Comparison of ENCODE assay signal across 8 cellular contexts in genomic region chr11:78350646-78351165, GRCh38.
DNase-seq lines count a peak whose midpoint lies in the region; ATAC-seq lines count a peak whose summit lies in the region.

No MANE protein-coding gene starts in this region.

- H3K9me3 Mint-ChIP-seq in activated CD8-positive, alpha-beta memory T cell treated with anti-CD3 and anti-CD28 coated beads, Interleukin-2, amount 10 ng/mL, durations not matched to agents 7 days and 5 days (ENCODE audit: low read depth): no peaks in the 10 kb centered on the region

- no peaks in the 10 kb centered on the region for H3K27me3 ChIP-seq in subcutaneous abdominal adipose tissue (ENCODE audit: control insufficient read depth in 5 of 5, insufficient read depth in 4 of 5, low read length in 5 of 5)

- peak overlapping the region; percentile 4 for H3K4me3 Mint-ChIP-seq in activated CD8-positive, alpha-beta memory T cell treated with anti-CD3 and anti-CD28 coated beads, Interleukin-2, amount 10 ng/mL, durations not matched to agents 7 days and 5 days

- CTCF ChIA-PET in activated CD8-positive, alpha-beta memory T cell treated with anti-CD3 and anti-CD28 coated beads, Interleukin-2, amount 10 ng/mL, durations not matched to agents 7 days and 5 days (lab: Charles Lee): interaction anchor here (1.5 to 1.7 kb wide), 2 partner anchors 10 to 14 kb away, joined by 3 to 4 read pairs; no protein-coding TSS in a partner anchor

- no peak for ATAC-seq in activated CD8-positive, alpha-beta memory T cell treated with anti-CD3 and anti-CD28 coated beads, Interleukin-2, amount 10 ng/mL, durations not matched to agents 7 days and 5 days
- ATAC-seq in GM21737 (IDR thresholded peaks at IDR 0.05; ENCODE audit: unreplicated experiment): no peak

- H3K36me3 ChIP-seq in subcutaneous abdominal adipose tissue (ENCODE audit: control insufficient read depth in 5 of 5, insufficient read depth in 5 of 5, low read length in 5 of 5): no peaks in the 10 kb centered on the region

- peak overlapping the region in 3 of 5 donors; percentile 5 to 43 (median 40) for H3K4me3 ChIP-seq in subcutaneous abdominal adipose tissue (ENCODE audit: low read depth in 1 of 5, low read length in 5 of 5)

- H3K4me1 ChIP-seq in subcutaneous abdominal adipose tissue (ENCODE audit: control insufficient read depth in 5 of 5, insufficient read depth in 5 of 5, low read length in 5 of 5): peaks cover 12 to 62% (median 49%) of the 10 kb centered on the region in 5 donors

- H3K36me3 Mint-ChIP-seq in activated CD8-positive, alpha-beta memory T cell treated with anti-CD3 and anti-CD28 coated beads, Interleukin-2, amount 10 ng/mL, durations not matched to agents 7 days and 5 days: peaks cover 18% of the 10 kb centered on the region

- peak overlapping the region in 4 of 5 donors; percentile 47 to 82 (median 62) for H3K9ac ChIP-seq in subcutaneous abdominal adipose tissue (ENCODE audit: low read length in 5 of 5)

- peak overlapping the region; percentile 90 for H3K27ac Mint-ChIP-seq in activated CD8-positive, alpha-beta memory T cell treated with anti-CD3 and anti-CD28 coated beads, Interleukin-2, amount 10 ng/mL, durations not matched to agents 7 days and 5 days

- no peak for DNase-seq in activated CD8-positive, alpha-beta memory T cell treated with anti-CD3 and anti-CD28 coated beads, Interleukin-2, amount 10 ng/mL, durations not matched to agents 7 days and 5 days
- no peak for DNase-seq in activated CD8-positive, alpha-beta memory T cell treated with anti-CD3 and anti-CD28 coated beads, Interleukin-2, amount 50 U/mL, for 4 hours
- DNase-seq in amniotic epithelial cell (ENCODE audit: low read depth) (peak; percentile 27), islet precursor cell (peak; percentile 75), COR-L47 (lab: John Stamatoyannopoulos, UW) (no peak)
- DNase-seq in stimulated activated CD4-positive, alpha-beta T cell treated with anti-CD3 and anti-CD28 coated beads, Interleukin-2, amount 100 ng/mL, for 48 hours: no peak

- H3K4me1 Mint-ChIP-seq in activated CD8-positive, alpha-beta memory T cell treated with anti-CD3 and anti-CD28 coated beads, Interleukin-2, amount 10 ng/mL, durations not matched to agents 7 days and 5 days: peaks cover 51% of the 10 kb centered on the region

- H3K27ac ChIP-seq in subcutaneous abdominal adipose tissue (ENCODE audit: low read depth, low read length): peak overlapping the region; percentile 92

- no peaks in the 10 kb centered on the region for H3K27me3 Mint-ChIP-seq in activated CD8-positive, alpha-beta memory T cell treated with anti-CD3 and anti-CD28 coated beads, Interleukin-2, amount 10 ng/mL, durations not matched to agents 7 days and 5 days

- H3K9me3 ChIP-seq in subcutaneous abdominal adipose tissue (ENCODE audit: control insufficient read depth in 5 of 5, low read length in 5 of 5): no peaks in the 10 kb centered on the region

Comparison
In these comparisons a context has a peak if more than half of its experiments do, and no peak if none do; other contexts are left out.
1. DNase-seq: peak in amniotic epithelial cell (single experiment) and islet precursor cell (single experiment); none in activated CD8-positive, alpha-beta memory T cell treated with anti-CD3 and anti-CD28 coated beads, Interleukin-2, amount 10 ng/mL, durations not matched to agents 7 days and 5 days (single experiment), activated CD8-positive, alpha-beta memory T cell treated with anti-CD3 and anti-CD28 coated beads, Interleukin-2, amount 50 U/mL, for 4 hours (single experiment), stimulated activated CD4-positive, alpha-beta T cell treated with anti-CD3 and anti-CD28 coated beads, Interleukin-2, amount 100 ng/mL, for 48 hours (0 of 2) and COR-L47 (single experiment).